In genomic region chr4:25057299-25057698, GRCh38 we compare ENCODE assay signal across 5 cellular contexts. TPM values are rescaled to one million over a fixed set of nuclear protein-coding genes. Genes with fewer than 3 reads are reported as not detected.
"Had no signal": no experiment of that assay in that cellular context is flagged by ENCODE, and none has a peak within 500 bp of the region (broad histone marks: within the 10 kb centered on the region; RNA-seq: fewer than 3 reads in every experiment).

No MANE protein-coding gene starts in this region.

- H3K4me1 Mint-ChIP-seq: H9, IgD-negative memory B cell had no signal

- H3K4me3 Mint-ChIP-seq: GM23338, H9, IgD-negative memory B cell had no signal

- ATAC-seq: GM23338 had no signal

- H3K9me3 Mint-ChIP-seq: GM23338 had no signal

- H3K4me3 ChIP-seq: GM23338 had no signal

- DNase-seq: H9, HCEC 1CT had no signal

- H3K27ac Mint-ChIP-seq: H9, IgD-negative memory B cell had no signal

- H3K36me3 Mint-ChIP-seq: IgD-negative memory B cell had no signal

RNA-seq across cellular contexts. Expression of gene LGI2, which starts 26.6 kb away (rescaled TPM):
- total RNA-seq: HT-29 had no signal
- polyA plus RNA-seq: IgD-negative memory B cell had no signal
